9 cellular contexts compared by ENCODE assay signal in genomic region chr16:68275611-68276191, GRCh38. TPM values are rescaled to one million over a fixed set of nuclear protein-coding genes. Genes with fewer than 3 reads are reported as not detected.
DNase-seq lines count a peak whose midpoint lies in the region; ATAC-seq and TF ChIP-seq lines count a peak whose summit lies in the region.
"Had no signal": no experiment of that assay in that cellular context is flagged by ENCODE, and none has a peak within 500 bp of the region (broad histone marks: within the 10 kb centered on the region; RNA-seq: fewer than 3 reads in every experiment).

No MANE protein-coding gene starts in this region.

- no peak overlapping the region for H2BK120ac ChIP-seq in H9 (ENCODE audit: low read depth, low read length, poor library complexity, severe bottlenecking)

- no peak overlapping the region for H3K4ac ChIP-seq in H9 (ENCODE audit: low read depth, low read length)

- H3K36me3 ChIP-seq in OCI-LY3 (replicated peaks; ENCODE audit: low read depth, low read length) (peaks cover 22% of the 10 kb centered on the region), breast epithelium (no peaks in the 10 kb centered on the region)

- H3K4me3 ChIP-seq in OCI-LY3 (ENCODE audit: low read length) (no peak overlapping the region), breast epithelium (no peak overlapping the region)
- H3K4me3 ChIP-seq: SJSA1 had no signal

- peaks cover 0 to 5% of the 10 kb centered on the region in 2 experiments; a peak in 2 of 4 replicates for H3K4me1 Mint-ChIP-seq in H9

- TF ChIP-seq CTCF in OCI-LY3 (IDR thresholded peaks at IDR 0.05; ENCODE audit: low read depth, low read length) (no peak), breast epithelium (IDR thresholded peaks at IDR 0.05) (no peak), H9 (conservative IDR thresholded peaks at IDR 0.05) (no peak)

- no peak overlapping the region for H2AFZ ChIP-seq in OCI-LY3 (ENCODE audit: low read depth, low read length)
- no peak overlapping the region for H2AFZ ChIP-seq in H9 (ENCODE audit: low read length)

- no peak overlapping the region for H3K23ac ChIP-seq in H9 (ENCODE audit: insufficient read length, low read depth, low read length)

- no peak overlapping the region for H4K91ac ChIP-seq in H9 (ENCODE audit: insufficient read length, low read depth, low read length)

- H2BK12ac ChIP-seq in H9 (ENCODE audit: insufficient read length, low read depth, low read length) = no peak overlapping the region

- no CpG with 5 or more reads among the region's 4 CpGs for WGBS in H9 (ENCODE audit: extremely low coverage, insufficient read length, low lambda C conversion rate)

- peaks cover 12% of the 10 kb centered on the region; the same call in 1 of the 2 replicates for H4K20me1 ChIP-seq in OCI-LY3 (ENCODE audit: insufficient read depth, low read length)
- no peaks in the 10 kb centered on the region for H4K20me1 ChIP-seq in H9 (ENCODE audit: control insufficient read depth, insufficient read depth, insufficient read length)

- H3K36me3 Mint-ChIP-seq in H9 (ENCODE audit: insufficient read depth in 1 of 3, low read depth in 3 of 3) = peaks cover 16 to 32% (median 19%) of the 10 kb centered on the region in 3 experiments; a peak in 5 of 7 replicates

- H2AK5ac ChIP-seq in H9 (ENCODE audit: insufficient read length, low read length) = no peak overlapping the region

- H3K79me1 ChIP-seq in H9 (ENCODE audit: insufficient read depth, low read depth, low read length, poor library complexity, severe bottlenecking) = peaks cover 3% of the 10 kb centered on the region

- H3T11ph ChIP-seq in H9 (ENCODE audit: low read length) = no peak overlapping the region

- no peaks in the 10 kb centered on the region for H3K27me3 Mint-ChIP-seq in H9 (ENCODE audit: low read depth)

- H3K9me3 ChIP-seq in OCI-LY3 (ENCODE audit: insufficient read depth, low read length) (no peaks in the 10 kb centered on the region), breast epithelium (no peaks in the 10 kb centered on the region), H9 (ENCODE audit: control insufficient read depth, low read depth, low read length) (no peaks in the 10 kb centered on the region)
- H3K9me3 ChIP-seq: SJSA1 had no signal

- H3K56ac ChIP-seq in H9 (ENCODE audit: insufficient read length, low read depth, low read length) = no peak overlapping the region

- no peaks in the 10 kb centered on the region for H3K9me3 Mint-ChIP-seq in H9

- H3K27me3 ChIP-seq in OCI-LY3 (ENCODE audit: low read depth, low read length) (no peaks in the 10 kb centered on the region), breast epithelium (no peaks in the 10 kb centered on the region), H9 (ENCODE audit: insufficient read depth, low read length) (no peaks in the 10 kb centered on the region)
- H3K27me3 ChIP-seq: SJSA1 had no signal

- H3K27ac Mint-ChIP-seq in H9 = peak overlapping the region in 1 of 3 experiments; percentile 53; a peak in 2 of 7 replicates

- no peak overlapping the region for H4K5ac ChIP-seq in H9 (ENCODE audit: insufficient read length, low read depth, low read length)

- intact Hi-C loops in breast epithelium (cut with DNase I; ENCODE audit: low total_unique reads) = no loop called here

- no peak overlapping the region for H2BK15ac ChIP-seq in H9 (ENCODE audit: low read depth, low read length)

- H4K8ac ChIP-seq in H9 (replicated peaks; ENCODE audit: insufficient read length, low read depth, low read length) = no peak overlapping the region

- no peak overlapping the region for H3K18ac ChIP-seq in H9 (ENCODE audit: insufficient read length, low read depth, low read length)

- no peak overlapping the region for H3K4me3 Mint-ChIP-seq in H9

- H3K23me2 ChIP-seq in H9 (ENCODE audit: insufficient read length, low read depth, low read length, poor library complexity, severe bottlenecking) = no peaks in the 10 kb centered on the region

- no peak overlapping the region for H2BK20ac ChIP-seq in H9 (ENCODE audit: low read depth, low read length, poor library complexity, severe bottlenecking)

- H2BK5ac ChIP-seq in H9 (ENCODE audit: insufficient read length, low read length) = no peak overlapping the region

- H3K27ac ChIP-seq in OCI-LY3 (ENCODE audit: low read length) (peak overlapping the region; percentile 76), breast epithelium (peak overlapping the region; percentile 28 to 74), H9 (ENCODE audit: insufficient read length, low read depth, low read length) (no peak overlapping the region)
- H3K27ac ChIP-seq: SJSA1 had no signal

- no peak for TF ChIP-seq POLR2A in breast epithelium (IDR thresholded peaks at IDR 0.05)

- H3K9ac ChIP-seq in OCI-LY3 (ENCODE audit: low read length) (peak overlapping the region; percentile 15; the same call in 1 of the 2 replicates), H9 (ENCODE audit: extremely low read depth, insufficient read length, low read length) (no peak overlapping the region)

- peak; percentile 58 for DNase-seq in SKM-1 treated with dmso at 0.1 percent for 144 hours (lab: John Stamatoyannopoulos, UW; ENCODE audit: unreplicated experiment)
- DNase-seq in SKM-1 (lab: John Stamatoyannopoulos, UW; ENCODE audit: unreplicated experiment) = no peak
- no peak for DNase-seq in breast epithelium (ENCODE audit: low spot score in 2 of 2)
- peak; percentile 43 to 90 (median 74) for DNase-seq in stimulated activated naive CD4-positive, alpha-beta T cell (lab: John Stamatoyannopoulos, UW)
- DNase-seq in hepatic stellate cell (ENCODE audit: low spot score) = no peak
- no peak for DNase-seq in H9

- peak; percentile 39 for ATAC-seq in HG03060 (IDR thresholded peaks at IDR 0.05; ENCODE audit: low read depth, unreplicated experiment)

- H3K4me1 ChIP-seq in OCI-LY3 (ENCODE audit: low read length) (peaks cover 35% of the 10 kb centered on the region), breast epithelium (no peaks in the 10 kb centered on the region), H9 (ENCODE audit: insufficient read depth, low read length) (no peaks in the 10 kb centered on the region)
- H3K4me1 ChIP-seq: SJSA1 had no signal

- H3K79me2 ChIP-seq in OCI-LY3 (ENCODE audit: low read length) (peaks cover 32% of the 10 kb centered on the region), H9 (ENCODE audit: insufficient read depth, low read length) (no peaks in the 10 kb centered on the region)

- peak overlapping the region; percentile 38 for H3K4me2 ChIP-seq in OCI-LY3 (ENCODE audit: low read length)
- no peak overlapping the region for H3K4me2 ChIP-seq in H9 (ENCODE audit: insufficient read depth, insufficient read length, low read length)

- H3K14ac ChIP-seq in H9 (ENCODE audit: insufficient read depth, low read length) = no peak overlapping the region

RNA-seq across cellular contexts. Expression of gene SLC7A6, which starts 11.4 kb away (rescaled TPM):
- 100 to 1,000 TPM in 1 of 3 donors, 10 to 100 TPM in 2; 43.2 to 284 (median 65.2) TPM for total RNA-seq in breast epithelium
- total RNA-seq in H9 (2021) = 20.1 and 21.1 TPM in 2 replicates

RNA-seq across cellular contexts. Expression of gene PLA2G15, which starts 30.5 kb away (rescaled TPM):
- total RNA-seq in breast epithelium (10 to 100 TPM; 15.4 to 34.7 (median 19.8) TPM), H9 (2021) (11.0 TPM in 2 replicates)

RNA-seq across cellular contexts. Expression of gene SLC7A6OS, which starts 35.0 kb away (rescaled TPM):
- total RNA-seq in breast epithelium = 10 to 100 TPM; 16.4 to 18.6 (median 16.5) TPM
- total RNA-seq in H9 (2021) = 21.1 and 24.5 TPM in 2 replicates

RNA-seq across cellular contexts. Expression of gene PRMT7, which starts 35.1 kb away (rescaled TPM):
- 10 to 100 TPM; 38.4 to 53.4 (median 41.0) TPM for total RNA-seq in breast epithelium
- 56.6 and 57.8 TPM in 2 replicates for total RNA-seq in H9 (2021)

RNA-seq across cellular contexts. Expression of gene ESRP2, which starts 39.8 kb away (rescaled TPM):
- 10 to 100 TPM in 2 of 3 donors, under 1 TPM in 1; 0.80 to 58.0 (median 26.5) TPM for total RNA-seq in breast epithelium
- total RNA-seq in H9 (2021) = 59.3 and 59.5 TPM in 2 replicates

Comparison
In these comparisons a context has a peak if more than half of its experiments do, and no peak if none do; other contexts are left out.
1. DNase-seq: peak in SKM-1 treated with dmso at 0.1 percent for 144 hours (single experiment) and stimulated activated naive CD4-positive, alpha-beta T cell (6 of 6); none in SKM-1 (single experiment), breast epithelium (0 of 2), hepatic stellate cell (single experiment) and H9 (single experiment).